ENCODE assay signal across 1 cellular context in genomic region chr20:62970307-62971210, GRCh38.
TF ChIP-seq lines count a peak whose summit lies in the region.

No MANE protein-coding gene starts in this region.

TF ChIP-seq in HepG2, 621 proteins besides CTCF, POLR2A, EP300 and RAD21 (continued from another document and continues in another):
- TF ChIP-seq ARID4A (CRISPR knock-in tag; IDR thresholded peaks at IDR 0.05; ENCODE audit: borderline replicate concordance) (no peak; the same call in 1 of the 2 replicates), MAZ (IDR thresholded peaks at IDR 0.05; ENCODE audit: borderline replicate concordance, low read depth, low read length) (no peak), MAZ (CRISPR knock-in tag; IDR thresholded peaks at IDR 0.05; ENCODE audit: low read depth) (peak; percentile 67; the same call in 1 of the 2 replicates), PCBP2 (optimal IDR thresholded peaks at IDR 0.05; ENCODE audit: low read depth, low read length, poor library complexity, severe bottlenecking) (no peak), GLMP (CRISPR knock-in tag; IDR thresholded peaks at IDR 0.05; ENCODE audit: borderline replicate concordance) (no peak), ZBTB26 (CRISPR knock-in tag; IDR thresholded peaks at IDR 0.05; ENCODE audit: borderline replicate concordance) (no peak), MYNN (CRISPR knock-in tag; IDR thresholded peaks at IDR 0.05; ENCODE audit: low read depth) (no peak), ZNF605 (CRISPR knock-in tag; IDR thresholded peaks at IDR 0.05) (peak; percentile 52; the same call in 1 of the 2 replicates), RBAK (CRISPR knock-in tag; IDR thresholded peaks at IDR 0.05) (no peak), ZNF598 (CRISPR knock-in tag; IDR thresholded peaks at IDR 0.05; ENCODE audit: borderline replicate concordance) (0 out of 2 replicates have a peak, but pooled peaks have one; percentile 17), ZNF431 (CRISPR knock-in tag; IDR thresholded peaks at IDR 0.05; ENCODE audit: borderline replicate concordance, low read depth) (no peak; the same call in 1 of the 2 replicates), KDM1A (CRISPR knock-in tag; IDR thresholded peaks at IDR 0.05) (no peak), PLRG1 (conservative IDR thresholded peaks at IDR 0.05) (no peak), POLR2AphosphoS2 (IDR thresholded peaks at IDR 0.05; ENCODE audit: low read depth, low read length) (no peak), AGO2 (optimal IDR thresholded peaks at IDR 0.05; ENCODE audit: low read depth, low read length) (peak; percentile 36), ZNF343 (CRISPR knock-in tag; IDR thresholded peaks at IDR 0.05) (peak; percentile 59; the same call in 1 of the 2 replicates), SKI (IDR thresholded peaks at IDR 0.05; ENCODE audit: partially characterized antibody) (no peak), POLR2G (IDR thresholded peaks at IDR 0.05; ENCODE audit: low read depth, low read length) (0 out of 2 replicates have a peak, but pooled peaks have one; percentile 14), ZNF234 (CRISPR knock-in tag; conservative IDR thresholded peaks at IDR 0.05) (peak; percentile 88; the same call in 1 of the 2 replicates), SMAD3 (CRISPR knock-in tag; IDR thresholded peaks at IDR 0.05) (no peak), ZNF567 (CRISPR knock-in tag; IDR thresholded peaks at IDR 0.05; ENCODE audit: borderline replicate concordance) (peak; percentile 87; the same call in 1 of the 2 replicates), SAFB2 (CRISPR knock-in tag; IDR thresholded peaks at IDR 0.05; ENCODE audit: borderline replicate concordance, low read depth) (0 out of 2 replicates have a peak, but pooled peaks have one; percentile 87), KDM4B (CRISPR knock-in tag; IDR thresholded peaks at IDR 0.05) (no peak), ZKSCAN8 (CRISPR knock-in tag; IDR thresholded peaks at IDR 0.05; ENCODE audit: borderline replicate concordance) (no peak), SUZ12 (IDR thresholded peaks at IDR 0.05; ENCODE audit: low read depth, low read length) (no peak), TBP (CRISPR knock-in tag; IDR thresholded peaks at IDR 0.05) (no peak), ZMAT3 (CRISPR knock-in tag; conservative IDR thresholded peaks at IDR 0.05) (peak; percentile 35; the same call in 1 of the 2 replicates), ZNF775 (CRISPR knock-in tag; IDR thresholded peaks at IDR 0.05; ENCODE audit: borderline replicate concordance) (no peak), BRF2 (CRISPR knock-in tag; IDR thresholded peaks at IDR 0.05) (no peak), SMARCC2 (IDR thresholded peaks at IDR 0.05) (no peak), MIXL1 (CRISPR knock-in tag; IDR thresholded peaks at IDR 0.05) (no peak), ZNF7 (CRISPR knock-in tag; IDR thresholded peaks at IDR 0.05) (no peak), ZNF652 (CRISPR knock-in tag; IDR thresholded peaks at IDR 0.05; ENCODE audit: borderline replicate concordance, low read depth) (no peak), RFXANK (CRISPR knock-in tag; IDR thresholded peaks at IDR 0.05) (no peak), HDAC2 (CRISPR knock-in tag; IDR thresholded peaks at IDR 0.05) (no peak), ZNF20 (CRISPR knock-in tag; IDR thresholded peaks at IDR 0.05) (no peak), BORCS8-MEF2B (CRISPR knock-in tag; IDR thresholded peaks at IDR 0.05) (peak; percentile 19; the same call in 1 of the 2 replicates), CBX1 (IDR thresholded peaks at IDR 0.05; ENCODE audit: low read depth) (no peak), ZNF788 (CRISPR knock-in tag; IDR thresholded peaks at IDR 0.05; ENCODE audit: borderline replicate concordance) (no peak; the same call in 1 of the 2 replicates), TAF1 (CRISPR knock-in tag; IDR thresholded peaks at IDR 0.05) (no peak; the same call in 1 of the 2 replicates), ZNF768 (CRISPR knock-in tag; IDR thresholded peaks at IDR 0.05) (peak; percentile 43; the same call in 1 of the 2 replicates), SMAD9 (CRISPR knock-in tag; IDR thresholded peaks at IDR 0.05) (no peak), PHF8 (CRISPR knock-in tag; IDR thresholded peaks at IDR 0.05) (peak; percentile 52), BCL6 (CRISPR knock-in tag; IDR thresholded peaks at IDR 0.05) (no peak), PHF5A (CRISPR knock-in tag; IDR thresholded peaks at IDR 0.05; ENCODE audit: low read depth, unreplicated experiment) (no peak), GRHL1 (CRISPR knock-in tag; conservative IDR thresholded peaks at IDR 0.05) (no peak), MTA1 (CRISPR knock-in tag; IDR thresholded peaks at IDR 0.05; ENCODE audit: borderline replicate concordance) (peak; percentile 87), ZNF292 (CRISPR knock-in tag; IDR thresholded peaks at IDR 0.05; ENCODE audit: borderline replicate concordance, low read depth) (peak; percentile 65; the same call in 1 of the 2 replicates), U2AF1 (optimal IDR thresholded peaks at IDR 0.05; ENCODE audit: low read depth, low read length) (no peak), SIN3B (IDR thresholded peaks at IDR 0.05; ENCODE audit: low read length) (no peak), FOXA3 (CRISPR knock-in tag; IDR thresholded peaks at IDR 0.05) (no peak)
- TF ChIP-seq, protein P1, sequence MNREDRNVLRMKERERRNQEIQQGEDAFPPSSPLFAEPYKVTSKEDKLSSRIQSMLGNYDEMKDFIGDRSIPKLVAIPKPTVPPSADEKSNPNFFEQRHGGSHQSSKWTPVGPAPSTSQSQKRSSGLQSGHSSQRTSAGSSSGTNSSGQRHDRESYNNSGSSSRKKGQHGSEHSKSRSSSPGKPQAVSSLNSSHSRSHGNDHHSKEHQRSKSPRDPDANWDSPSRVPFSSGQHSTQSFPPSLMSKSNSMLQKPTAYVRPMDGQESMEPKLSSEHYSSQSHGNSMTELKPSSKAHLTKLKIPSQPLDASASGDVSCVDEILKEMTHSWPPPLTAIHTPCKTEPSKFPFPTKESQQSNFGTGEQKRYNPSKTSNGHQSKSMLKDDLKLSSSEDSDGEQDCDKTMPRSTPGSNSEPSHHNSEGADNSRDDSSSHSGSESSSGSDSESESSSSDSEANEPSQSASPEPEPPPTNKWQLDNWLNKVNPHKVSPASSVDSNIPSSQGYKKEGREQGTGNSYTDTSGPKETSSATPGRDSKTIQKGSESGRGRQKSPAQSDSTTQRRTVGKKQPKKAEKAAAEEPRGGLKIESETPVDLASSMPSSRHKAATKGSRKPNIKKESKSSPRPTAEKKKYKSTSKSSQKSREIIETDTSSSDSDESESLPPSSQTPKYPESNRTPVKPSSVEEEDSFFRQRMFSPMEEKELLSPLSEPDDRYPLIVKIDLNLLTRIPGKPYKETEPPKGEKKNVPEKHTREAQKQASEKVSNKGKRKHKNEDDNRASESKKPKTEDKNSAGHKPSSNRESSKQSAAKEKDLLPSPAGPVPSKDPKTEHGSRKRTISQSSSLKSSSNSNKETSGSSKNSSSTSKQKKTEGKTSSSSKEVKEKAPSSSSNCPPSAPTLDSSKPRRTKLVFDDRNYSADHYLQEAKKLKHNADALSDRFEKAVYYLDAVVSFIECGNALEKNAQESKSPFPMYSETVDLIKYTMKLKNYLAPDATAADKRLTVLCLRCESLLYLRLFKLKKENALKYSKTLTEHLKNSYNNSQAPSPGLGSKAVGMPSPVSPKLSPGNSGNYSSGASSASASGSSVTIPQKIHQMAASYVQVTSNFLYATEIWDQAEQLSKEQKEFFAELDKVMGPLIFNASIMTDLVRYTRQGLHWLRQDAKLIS (CRISPR knock-in tag; IDR thresholded peaks at IDR 0.05): no peak
- TF ChIP-seq, protein P2, sequence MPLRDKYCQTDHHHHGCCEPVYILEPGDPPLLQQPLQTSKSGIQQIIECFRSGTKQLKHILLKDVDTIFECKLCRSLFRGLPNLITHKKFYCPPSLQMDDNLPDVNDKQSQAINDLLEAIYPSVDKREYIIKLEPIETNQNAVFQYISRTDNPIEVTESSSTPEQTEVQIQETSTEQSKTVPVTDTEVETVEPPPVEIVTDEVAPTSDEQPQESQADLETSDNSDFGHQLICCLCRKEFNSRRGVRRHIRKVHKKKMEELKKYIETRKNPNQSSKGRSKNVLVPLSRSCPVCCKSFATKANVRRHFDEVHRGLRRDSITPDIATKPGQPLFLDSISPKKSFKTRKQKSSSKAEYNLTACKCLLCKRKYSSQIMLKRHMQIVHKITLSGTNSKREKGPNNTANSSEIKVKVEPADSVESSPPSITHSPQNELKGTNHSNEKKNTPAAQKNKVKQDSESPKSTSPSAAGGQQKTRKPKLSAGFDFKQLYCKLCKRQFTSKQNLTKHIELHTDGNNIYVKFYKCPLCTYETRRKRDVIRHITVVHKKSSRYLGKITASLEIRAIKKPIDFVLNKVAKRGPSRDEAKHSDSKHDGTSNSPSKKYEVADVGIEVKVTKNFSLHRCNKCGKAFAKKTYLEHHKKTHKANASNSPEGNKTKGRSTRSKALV (CRISPR knock-in tag; IDR thresholded peaks at IDR 0.05): no peak; the same call in 1 of the 2 replicates
- TF ChIP-seq, protein P3, sequence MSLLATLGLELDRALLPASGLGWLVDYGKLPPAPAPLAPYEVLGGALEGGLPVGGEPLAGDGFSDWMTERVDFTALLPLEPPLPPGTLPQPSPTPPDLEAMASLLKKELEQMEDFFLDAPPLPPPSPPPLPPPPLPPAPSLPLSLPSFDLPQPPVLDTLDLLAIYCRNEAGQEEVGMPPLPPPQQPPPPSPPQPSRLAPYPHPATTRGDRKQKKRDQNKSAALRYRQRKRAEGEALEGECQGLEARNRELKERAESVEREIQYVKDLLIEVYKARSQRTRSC (CRISPR knock-in tag; IDR thresholded peaks at IDR 0.05; ENCODE audit: low read depth): no peak
